ENCODE assay signal across 1 cellular context in genomic region chr17:35725917-35726608, GRCh38.
TF ChIP-seq lines count a peak whose summit lies in the region.

No MANE protein-coding gene starts in this region.

TF ChIP-seq in K562, 482 proteins besides CTCF, POLR2A, EP300 and RAD21:
- TF ChIP-seq TBL1XR1 (IDR thresholded peaks at IDR 0.05; ENCODE audit: low read length in 2 of 2) (no peak), NR1H2 (CRISPR knock-in tag; IDR thresholded peaks at IDR 0.05) (no peak)
